ENCODE assay signal across 20 cellular contexts in the genomic region with DNA sequence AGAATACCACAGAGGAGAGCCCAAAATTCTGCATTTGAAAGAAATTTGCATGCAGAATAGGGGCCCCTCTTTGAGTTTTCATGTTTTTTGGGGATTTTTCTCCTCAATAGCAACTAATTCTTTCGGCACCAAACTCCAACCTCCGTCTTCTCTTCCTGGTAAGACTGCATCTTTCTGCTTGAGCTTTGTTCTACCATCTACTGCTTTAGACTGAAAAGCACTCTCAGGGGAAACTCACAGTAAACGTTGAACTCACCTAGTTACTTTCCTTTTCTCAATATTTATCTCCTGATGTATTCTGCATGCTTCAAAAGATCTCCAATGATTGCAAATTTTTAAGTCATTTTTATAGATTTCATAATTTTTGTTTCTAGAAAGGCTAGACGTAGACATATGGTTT. TPM values are rescaled to one million over a fixed set of nuclear protein-coding genes. Genes with fewer than 3 reads are reported as not detected.
A peak's percentile ranks its signal among the peaks of the same experiment; 100 is the strongest.
DNase-seq lines count a peak whose midpoint lies in the region; ATAC-seq, FAIRE-seq and TF ChIP-seq lines count a peak whose summit lies in the region.
"Had no signal": no experiment of that assay in that cellular context is flagged by ENCODE, and none has a peak within 500 bp of the region (broad histone marks: within the 10 kb centered on the region; RNA-seq: fewer than 3 reads in every experiment).

No MANE protein-coding gene starts in this region.

- H3K36me3 ChIP-seq in GM23338 (ENCODE audit: insufficient read depth) (no peaks in the 10 kb centered on the region), Karpas-422 (ENCODE audit: insufficient read depth, low read length) (no peaks in the 10 kb centered on the region), endodermal cell (ENCODE audit: control insufficient read depth, insufficient read depth, low read length) (no peaks in the 10 kb centered on the region)
- H3K36me3 ChIP-seq: BLaER1 treated with 17β-estradiol and CSF1 and Interleukin-3, amounts not matched to agents 10 nM and 100 nM had no signal

- H3K4me2 ChIP-seq in GM23338 (peak overlapping the region; percentile 31; the same call in 1 of the 2 replicates), Karpas-422 (ENCODE audit: low read depth, low read length, poor library complexity, severe bottlenecking) (peak overlapping the region; percentile 53)
- H3K4me2 ChIP-seq: BLaER1 treated with 17β-estradiol and CSF1 and Interleukin-3, amounts not matched to agents 10 nM and 100 nM had no signal

- peak overlapping the region; percentile 5; the same call in 1 of the 2 replicates for H2AFZ ChIP-seq in GM23338
- no peak overlapping the region for H2AFZ ChIP-seq in Karpas-422 (ENCODE audit: low read length)
- H2AFZ ChIP-seq: GM23248 had no signal

- ATAC-seq in GM23338: no peak; the same call in 2 of the 3 replicates
- ATAC-seq: CD8-positive, alpha-beta T cell had no signal

- no peaks in the 10 kb centered on the region for H3K9me3 ChIP-seq in Karpas-422 (ENCODE audit: low read length)
- H3K9me3 ChIP-seq in endodermal cell (ENCODE audit: control insufficient read depth, low read length): peaks cover 9% of the 10 kb centered on the region
- H3K9me3 ChIP-seq: BLaER1 treated with 17β-estradiol and CSF1 and Interleukin-3, amounts not matched to agents 10 nM and 100 nM had no signal

- H3K36me3 Mint-ChIP-seq in GM23338 (ENCODE audit: low read depth) (no peaks in the 10 kb centered on the region), endodermal cell (ENCODE audit: low read depth) (no peaks in the 10 kb centered on the region), glutamatergic neuron (ENCODE audit: unreplicated experiment) (peaks cover 2% of the 10 kb centered on the region)
- H3K36me3 Mint-ChIP-seq: CD8-positive, alpha-beta T cell; IgD-negative memory B cell had no signal

- H3K27ac ChIP-seq in GM23338 (ENCODE audit: low read depth) (no peak overlapping the region), Karpas-422 (ENCODE audit: low read length) (no peak overlapping the region), endodermal cell (ENCODE audit: low read depth, low read length) (no peak overlapping the region)
- H3K27ac ChIP-seq: BLaER1 treated with 17β-estradiol and CSF1 and Interleukin-3, amounts not matched to agents 10 nM and 100 nM; GM23248 had no signal

- H3K27me3 ChIP-seq in GM23338 (ENCODE audit: insufficient read depth) (no peaks in the 10 kb centered on the region), Karpas-422 (ENCODE audit: low read length) (no peaks in the 10 kb centered on the region), endodermal cell (ENCODE audit: control insufficient read depth, insufficient read depth, low read length, poor library complexity, severe bottlenecking) (no peaks in the 10 kb centered on the region)
- H3K27me3 ChIP-seq: BLaER1 treated with 17β-estradiol and CSF1 and Interleukin-3, amounts not matched to agents 10 nM and 100 nM had no signal

- H3K27me3 Mint-ChIP-seq in GM23338 (ENCODE audit: insufficient read depth, low read depth, poor library complexity) (no peaks in the 10 kb centered on the region), endodermal cell (ENCODE audit: insufficient read depth) (peaks cover 3% of the 10 kb centered on the region), glutamatergic neuron (ENCODE audit: unreplicated experiment) (no peaks in the 10 kb centered on the region)

- FAIRE-seq in urothelium cell line (lab: Jason Lieb, UNC): no peak
- FAIRE-seq: GM12891, GM18507, H54, HTR-8/SVneo had no signal

- no peaks in the 10 kb centered on the region for H3F3A ChIP-seq in GM23338 (replicated peaks; ENCODE audit: low read depth)

- peaks cover 7% of the 10 kb centered on the region for H3K9me3 Mint-ChIP-seq in GM23338
- H3K9me3 Mint-ChIP-seq in endodermal cell: no peaks in the 10 kb centered on the region
- no peaks in the 10 kb centered on the region for H3K9me3 Mint-ChIP-seq in glutamatergic neuron (ENCODE audit: unreplicated experiment)
- H3K9me3 Mint-ChIP-seq: CD8-positive, alpha-beta T cell; IgD-negative memory B cell had no signal

- DNase-seq in GM23338 (ENCODE audit: low spot score) (no peak), Karpas-422 (peak; percentile 43), endodermal cell (no peak), activated gamma-delta T cell (lab: John Stamatoyannopoulos, UW) (no peak), urothelium cell line (ENCODE audit: low spot score) (no peak), glutamatergic neuron (no peak)
- DNase-seq: Calu3; CD8-positive, alpha-beta T cell; DMS79 treated with DMSO at 0.1 percent for 48 hours; GF-D8; GM23248; HCEC 1CT had no signal

- H3K4me3 ChIP-seq in GM23338 (peak overlapping the region; percentile 34; the same call in 1 of the 2 replicates), Karpas-422 (ENCODE audit: low read length) (peak overlapping the region; percentile 29), endodermal cell (ENCODE audit: low read length) (no peak overlapping the region)
- H3K4me3 ChIP-seq: BLaER1 treated with 17β-estradiol and CSF1 and Interleukin-3, amounts not matched to agents 10 nM and 100 nM; GM23248 had no signal

- H3K4me1 Mint-ChIP-seq in GM23338 (peaks cover 4% of the 10 kb centered on the region; the same call in 1 of the 3 replicates), endodermal cell (no peaks in the 10 kb centered on the region), glutamatergic neuron (ENCODE audit: low read depth, unreplicated experiment) (no peaks in the 10 kb centered on the region)

- H3K9ac ChIP-seq in Karpas-422 (ENCODE audit: low read length) (peak overlapping the region; percentile 37), endodermal cell (ENCODE audit: extremely low read depth, low read length, poor library complexity, severe bottlenecking) (no peak overlapping the region)
- H3K9ac ChIP-seq: BLaER1 treated with 17β-estradiol and CSF1 and Interleukin-3, amounts not matched to agents 10 nM and 100 nM; GM23248 had no signal

- H3K27ac Mint-ChIP-seq in GM23338: no peak overlapping the region
- H3K27ac Mint-ChIP-seq in endodermal cell: no peak overlapping the region
- H3K27ac Mint-ChIP-seq in glutamatergic neuron (ENCODE audit: unreplicated experiment): no peak overlapping the region
- H3K27ac Mint-ChIP-seq: B cell; CD8-positive, alpha-beta T cell had no signal

- H4K20me1 ChIP-seq in GM23338 (replicated peaks; ENCODE audit: insufficient read depth) (no peaks in the 10 kb centered on the region), Karpas-422 (ENCODE audit: insufficient read depth, low read depth, low read length) (no peaks in the 10 kb centered on the region)
- H4K20me1 ChIP-seq: BLaER1 treated with 17β-estradiol and CSF1 and Interleukin-3, amounts not matched to agents 10 nM and 100 nM had no signal

- no peak overlapping the region for H3K4me3 Mint-ChIP-seq in GM23338
- H3K4me3 Mint-ChIP-seq in endodermal cell: peak overlapping the region; percentile 43
- H3K4me3 Mint-ChIP-seq in glutamatergic neuron (ENCODE audit: unreplicated experiment): no peak overlapping the region
- H3K4me3 Mint-ChIP-seq: B cell; CD8-positive, alpha-beta T cell had no signal

- H3K79me2 ChIP-seq in GM23338 (replicated peaks; ENCODE audit: insufficient read depth) (no peaks in the 10 kb centered on the region), Karpas-422 (ENCODE audit: low read length) (no peaks in the 10 kb centered on the region)

- no peak for TF ChIP-seq CTCF in GM23338 (conservative IDR thresholded peaks at IDR 0.05; ENCODE audit: low read depth in 2 of 2)
- TF ChIP-seq CTCF in endodermal cell (conservative IDR thresholded peaks at IDR 0.05): no peak
- no peak for TF ChIP-seq CTCF in glutamatergic neuron (IDR thresholded peaks at IDR 0.05; ENCODE audit: partially characterized antibody, unreplicated experiment)

- WGBS in endodermal cell (ENCODE audit: insufficient coverage in 1 of 2, insufficient read length in 1 of 2), 2 experiments: 71 to 76% methylated on average over 4 of the region's 4 CpGs

- H3K4me1 ChIP-seq in GM23338 (ENCODE audit: insufficient read depth) (peaks cover 4% of the 10 kb centered on the region; the same call in 1 of the 2 replicates), Karpas-422 (ENCODE audit: low read length) (peaks cover 36% of the 10 kb centered on the region), endodermal cell (ENCODE audit: control insufficient read depth, insufficient read depth, low read length) (no peaks in the 10 kb centered on the region)
- H3K4me1 ChIP-seq: BLaER1 treated with 17β-estradiol and CSF1 and Interleukin-3, amounts not matched to agents 10 nM and 100 nM had no signal

- no peaks in the 10 kb centered on the region for H3K9me2 ChIP-seq in GM23338 (ENCODE audit: insufficient read depth)
- H3K9me2 ChIP-seq in Karpas-422 (replicated peaks; ENCODE audit: insufficient read depth, low read length): no peaks in the 10 kb centered on the region

TF ChIP-seq in GM23338, 12 proteins besides CTCF, POLR2A, EP300 and RAD21 (continues in another document):
- no peak for TF ChIP-seq EZH2phosphoT487 (IDR thresholded peaks at IDR 0.05; ENCODE audit: unreplicated experiment)

RNA-seq across cellular contexts. Expression of a gene that starts 36.9 kb away (rescaled TPM):
- total RNA-seq in GM23338 (2014; rRNA removed; shearing (Covaris generic)): 4.6 and 5.7 TPM in 2 replicates
- polyA plus RNA-seq in GM23338 (2016; fragmentation: Nextera tagmentation; extraction: Ambion mirVana): 6.5 and 17.3 TPM in 2 replicates
- 79.1 and 126 TPM in 2 replicates for total RNA-seq in Karpas-422 (2014; rRNA removed; shearing (Covaris generic); ENCODE audit: low replicate concordance)
- total RNA-seq in endodermal cell: 10 to 100 TPM in 1 of 2 donors, 1 to 10 TPM in 1; 2.2 to 11.1 TPM
- polyA plus RNA-seq in endodermal cell (2013, experiment 1 of 2): 4.8 TPM
- 5.9 TPM for polyA plus RNA-seq in endodermal cell (2013, experiment 2 of 2)
- not detected for total RNA-seq in glutamatergic neuron (ENCODE audit: unreplicated experiment)
- total RNA-seq: A172, GM23248 had no signal
- polyA plus RNA-seq: GM23248 had no signal

RNA-seq across cellular contexts. Expression of a gene that starts 37.8 kb away (rescaled TPM):
- total RNA-seq in GM23338 (2014; rRNA removed; shearing (Covaris generic)): not detected in 2 replicates
- not detected in 2 replicates for polyA plus RNA-seq in GM23338 (2016; fragmentation: Nextera tagmentation; extraction: Ambion mirVana)
- 40.2 and 66.5 TPM in 2 replicates for total RNA-seq in Karpas-422 (2014; rRNA removed; shearing (Covaris generic); ENCODE audit: low replicate concordance)
- total RNA-seq in endodermal cell (not detected), glutamatergic neuron (ENCODE audit: unreplicated experiment) (not detected)
- polyA plus RNA-seq in endodermal cell (2013, experiment 1 of 2): not detected
- polyA plus RNA-seq in endodermal cell (2013, experiment 2 of 2): not detected
- total RNA-seq: A172, GM23248 had no signal
- polyA plus RNA-seq: GM23248 had no signal

RNA-seq across cellular contexts. Expression of a gene that starts 60.0 kb away (rescaled TPM):
- not detected in 2 replicates for total RNA-seq in GM23338 (2014; rRNA removed; shearing (Covaris generic))
- 0.37 TPM in 1 of 2 replicates, not detected in the other for polyA plus RNA-seq in GM23338 (2016; fragmentation: Nextera tagmentation; extraction: Ambion mirVana)
- total RNA-seq in Karpas-422 (2014; rRNA removed; shearing (Covaris generic); ENCODE audit: low replicate concordance): 0.14 TPM in 1 of 2 replicates, not detected in the other
- total RNA-seq in endodermal cell (not detected), glutamatergic neuron (ENCODE audit: unreplicated experiment) (not detected)
- polyA plus RNA-seq in endodermal cell (2013, experiment 1 of 2): 0.46 TPM
- polyA plus RNA-seq in endodermal cell (2013, experiment 2 of 2): not detected
- total RNA-seq: A172, GM23248 had no signal
- polyA plus RNA-seq: GM23248 had no signal

Comparison
In these comparisons a context has a peak if more than half of its experiments do, and no peak if none do; other contexts are left out.
1. RNA of a gene that starts 37.8 kb away (total RNA-seq): 40.2 to 66.5 TPM in Karpas-422; not detected in endodermal cell, not detected in GM23338 and not detected in glutamatergic neuron (single experiment); every median in the first group is over 10 times any median in the second.